ENCODE assay signal across 17 cellular contexts in the genomic region with DNA sequence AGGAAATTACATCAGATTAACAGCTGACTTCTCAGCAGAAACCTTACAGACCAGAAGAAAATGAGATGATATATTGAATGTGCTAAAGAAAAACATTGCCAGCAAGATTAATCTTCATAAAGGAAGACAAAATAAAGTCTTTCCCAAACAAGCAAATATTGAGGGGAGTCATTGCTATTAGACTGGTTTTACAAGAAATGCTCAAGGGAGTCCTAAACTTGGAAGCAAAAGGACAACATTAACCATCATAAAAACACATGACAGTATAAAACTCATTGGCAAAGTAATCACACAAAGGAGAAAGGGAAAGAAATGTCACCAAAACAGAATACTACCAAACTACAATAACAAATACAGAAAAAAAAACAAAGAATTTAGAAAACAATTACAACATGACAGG.
DNase-seq lines count a peak whose midpoint lies in the region; ATAC-seq, FAIRE-seq and TF ChIP-seq lines count a peak whose summit lies in the region.
"Had no signal": no experiment of that assay in that cellular context is flagged by ENCODE, and none has a peak within 500 bp of the region (broad histone marks: within the 10 kb centered on the region; RNA-seq: fewer than 3 reads in every experiment).

No MANE protein-coding gene starts in this region.

- no peak overlapping the region for H3K9ac ChIP-seq in neural progenitor cell

- ATAC-seq in activated naive CD8-positive, alpha-beta T cell treated with anti-CD3 and anti-CD28 coated beads, Interleukin-2, amount 50 U/mL, for 24 hours, result no peak
- ATAC-seq: CD8-positive, alpha-beta T cell had no signal

- H3K4me1 Mint-ChIP-seq in T-helper 1 cell treated with Interleukin-12 subunit alpha and Interleukin-12 subunit beta and Interleukin-4 antibody, amounts not matched to agents 30 μg/mL and 1 μg/mL, for 36 hours (ENCODE audit: low read depth), result peaks cover 10% of the 10 kb centered on the region
- H3K4me1 Mint-ChIP-seq in activated naive CD8-positive, alpha-beta T cell treated with anti-CD3 and anti-CD28 coated beads for 36 hours, result peaks cover 18% of the 10 kb centered on the region
- peaks cover 15% of the 10 kb centered on the region for H3K4me1 Mint-ChIP-seq in activated naive CD8-positive, alpha-beta T cell treated with anti-CD3 and anti-CD28 coated beads, Interleukin-2, amount 50 U/mL, for 24 hours
- no peaks in the 10 kb centered on the region for H3K4me1 Mint-ChIP-seq in neural progenitor cell
- H3K4me1 Mint-ChIP-seq: CD14-positive monocyte had no signal

- no peak overlapping the region for H3K27ac ChIP-seq in neural progenitor cell
- no peak overlapping the region for H3K27ac ChIP-seq in coronary artery
- H3K27ac ChIP-seq: 22Rv1 had no signal

- H3K4me2 ChIP-seq in neural progenitor cell, result no peak overlapping the region

- no peaks in the 10 kb centered on the region for H3K79me2 ChIP-seq in neural progenitor cell (ENCODE audit: low read depth)

- peaks cover 1% of the 10 kb centered on the region for H3K36me3 Mint-ChIP-seq in T-helper 1 cell treated with Interleukin-12 subunit alpha and Interleukin-12 subunit beta and Interleukin-4 antibody, amounts not matched to agents 30 μg/mL and 1 μg/mL, for 36 hours (ENCODE audit: low read depth)
- peaks cover 48% of the 10 kb centered on the region for H3K36me3 Mint-ChIP-seq in activated naive CD8-positive, alpha-beta T cell treated with anti-CD3 and anti-CD28 coated beads for 36 hours
- peaks cover 33% of the 10 kb centered on the region for H3K36me3 Mint-ChIP-seq in activated naive CD8-positive, alpha-beta T cell treated with anti-CD3 and anti-CD28 coated beads, Interleukin-2, amount 50 U/mL, for 24 hours (ENCODE audit: low read depth)
- H3K36me3 Mint-ChIP-seq in neural progenitor cell, result peaks cover 13% of the 10 kb centered on the region

- no peak for TF ChIP-seq CTCF in neural progenitor cell (IDR thresholded peaks at IDR 0.05)
- TF ChIP-seq CTCF in coronary artery (IDR thresholded peaks at IDR 0.05), result no peak

- FAIRE-seq in endometrium (lab: Jason Lieb, UNC), result peak; percentile 99
- FAIRE-seq: GM19239, H1 had no signal

- H3K4me3 ChIP-seq in neural progenitor cell (no peak overlapping the region), coronary artery (no peak overlapping the region)
- H3K4me3 ChIP-seq: HAP-1 had no signal

- peaks cover 11% of the 10 kb centered on the region for H3K9me3 Mint-ChIP-seq in T-helper 1 cell treated with Interleukin-12 subunit alpha and Interleukin-12 subunit beta and Interleukin-4 antibody, amounts not matched to agents 30 μg/mL and 1 μg/mL, for 36 hours
- peaks cover 23% of the 10 kb centered on the region for H3K9me3 Mint-ChIP-seq in activated naive CD8-positive, alpha-beta T cell treated with anti-CD3 and anti-CD28 coated beads for 36 hours
- H3K9me3 Mint-ChIP-seq in activated naive CD8-positive, alpha-beta T cell treated with anti-CD3 and anti-CD28 coated beads, Interleukin-2, amount 50 U/mL, for 24 hours, result peaks cover 36% of the 10 kb centered on the region
- H3K9me3 Mint-ChIP-seq in neural progenitor cell, result peaks cover 23% of the 10 kb centered on the region

- H3K9me3 ChIP-seq in neural progenitor cell (ENCODE audit: low read depth), result no peaks in the 10 kb centered on the region
- H3K9me3 ChIP-seq: HAP-1 had no signal

- peak overlapping the region; percentile 9 for H3K27ac Mint-ChIP-seq in T-helper 1 cell treated with Interleukin-12 subunit alpha and Interleukin-12 subunit beta and Interleukin-4 antibody, amounts not matched to agents 30 μg/mL and 1 μg/mL, for 36 hours
- H3K27ac Mint-ChIP-seq in activated naive CD8-positive, alpha-beta T cell treated with anti-CD3 and anti-CD28 coated beads for 36 hours, result peak overlapping the region; percentile 14
- no peak overlapping the region for H3K27ac Mint-ChIP-seq in activated naive CD8-positive, alpha-beta T cell treated with anti-CD3 and anti-CD28 coated beads, Interleukin-2, amount 50 U/mL, for 24 hours
- no peak overlapping the region for H3K27ac Mint-ChIP-seq in neural progenitor cell
- H3K27ac Mint-ChIP-seq: CD8-positive, alpha-beta T cell; HFFc6 had no signal

- DNase-seq in T-helper 1 cell (no peak), neural progenitor cell (ENCODE audit: low spot score) (no peak), coronary artery (ENCODE audit: low spot score) (no peak)
- no peak for DNase-seq in activated naive CD8-positive, alpha-beta T cell treated with anti-CD3 and anti-CD28 coated beads for 36 hours
- DNase-seq in activated naive CD8-positive, alpha-beta T cell treated with anti-CD3 and anti-CD28 coated beads, Interleukin-2, amount 50 U/mL, for 24 hours, result no peak
- DNase-seq: CD8-positive, alpha-beta T cell; COR-L47; DND-41; GDM1; HFFc6 had no signal

- H3K27me3 Mint-ChIP-seq in T-helper 1 cell treated with Interleukin-12 subunit alpha and Interleukin-12 subunit beta and Interleukin-4 antibody, amounts not matched to agents 30 μg/mL and 1 μg/mL, for 36 hours (ENCODE audit: low read depth), result no peaks in the 10 kb centered on the region
- no peaks in the 10 kb centered on the region for H3K27me3 Mint-ChIP-seq in activated naive CD8-positive, alpha-beta T cell treated with anti-CD3 and anti-CD28 coated beads for 36 hours
- H3K27me3 Mint-ChIP-seq in activated naive CD8-positive, alpha-beta T cell treated with anti-CD3 and anti-CD28 coated beads, Interleukin-2, amount 50 U/mL, for 24 hours, result no peaks in the 10 kb centered on the region
- H3K27me3 Mint-ChIP-seq in neural progenitor cell (ENCODE audit: insufficient read depth, low read depth), result no peaks in the 10 kb centered on the region

- H3K27me3 ChIP-seq in neural progenitor cell, result no peaks in the 10 kb centered on the region

- H3K4me1 ChIP-seq in neural progenitor cell, result peaks cover 29% of the 10 kb centered on the region

- no peaks in the 10 kb centered on the region for H3K36me3 ChIP-seq in neural progenitor cell
- H3K36me3 ChIP-seq: HAP-1 had no signal

- no peaks in the 10 kb centered on the region for H4K20me1 ChIP-seq in neural progenitor cell (ENCODE audit: low read depth)

- no peak overlapping the region for H3K4me3 Mint-ChIP-seq in T-helper 1 cell treated with Interleukin-12 subunit alpha and Interleukin-12 subunit beta and Interleukin-4 antibody, amounts not matched to agents 30 μg/mL and 1 μg/mL, for 36 hours
- no peak overlapping the region for H3K4me3 Mint-ChIP-seq in activated naive CD8-positive, alpha-beta T cell treated with anti-CD3 and anti-CD28 coated beads for 36 hours
- no peak overlapping the region for H3K4me3 Mint-ChIP-seq in activated naive CD8-positive, alpha-beta T cell treated with anti-CD3 and anti-CD28 coated beads, Interleukin-2, amount 50 U/mL, for 24 hours
- H3K4me3 Mint-ChIP-seq in neural progenitor cell, result no peak overlapping the region
- H3K4me3 Mint-ChIP-seq: CD14-positive monocyte; CD8-positive, alpha-beta T cell; HFFc6 had no signal

- H2AFZ ChIP-seq in neural progenitor cell (replicated peaks), result no peak overlapping the region

- H3F3A ChIP-seq in neural progenitor cell (ENCODE audit: low read depth), result peaks cover 10% of the 10 kb centered on the region

Comparison
In these comparisons a context has a peak if more than half of its experiments do, and no peak if none do; other contexts are left out.
1. H3K27ac Mint-ChIP-seq: peak in T-helper 1 cell treated with Interleukin-12 subunit alpha and Interleukin-12 subunit beta and Interleukin-4 antibody, amounts not matched to agents 30 μg/mL and 1 μg/mL, for 36 hours (single experiment) and activated naive CD8-positive, alpha-beta T cell treated with anti-CD3 and anti-CD28 coated beads for 36 hours (single experiment); none in activated naive CD8-positive, alpha-beta T cell treated with anti-CD3 and anti-CD28 coated beads, Interleukin-2, amount 50 U/mL, for 24 hours (single experiment) and neural progenitor cell (single experiment).